ENCODE assay signal across 1 cellular context in genomic region chr16:8797364-8798173, GRCh38.
TF ChIP-seq lines count a peak whose summit lies in the region.

TSS of gene PMM2 (plus strand) at chr16:8797839. CDS start at chr16:8797883, 44 bp downstream.
TSS of gene TMEM186 (minus strand) at chr16:8797639. CDS start at chr16:8797614, 25 bp downstream.

TF ChIP-seq in K562, 482 proteins besides CTCF, POLR2A, EP300 and RAD21 (continued from another document and continues in another):
- TF ChIP-seq ZNF398 (CRISPR knock-in tag; IDR thresholded peaks at IDR 0.05) (no peak), HNRNPL (IDR thresholded peaks at IDR 0.05; ENCODE audit: low read depth, low read length) (no peak), ZNF146 (CRISPR knock-in tag; IDR thresholded peaks at IDR 0.05; ENCODE audit: unreplicated experiment) (no peak), POLR3A (IDR thresholded peaks at IDR 0.05; ENCODE audit: borderline replicate concordance, extremely low read depth, insufficient read depth, insufficient read length) (no peak), THAP12 (CRISPR knock-in tag; IDR thresholded peaks at IDR 0.05) (no peak), ATF7 (IDR thresholded peaks at IDR 0.05) (peak; percentile 76), POLR2AphosphoS5 (IDR thresholded peaks at IDR 0.05; ENCODE audit: control insufficient read depth, insufficient read depth, low read depth, low read length) (peak; percentile 46), NELFE (IDR thresholded peaks at IDR 0.05; ENCODE audit: insufficient read depth, insufficient read length) (no peak), ARID2 (IDR thresholded peaks at IDR 0.05) (no peak), POLR2AphosphoS2 (IDR thresholded peaks at IDR 0.05; ENCODE audit: low read length) (no peak), CCNT2 (IDR thresholded peaks at IDR 0.05; ENCODE audit: borderline replicate concordance, extremely low read depth, insufficient read length, low read depth, low read length) (no peak), TSHZ1 (CRISPR knock-in tag; IDR thresholded peaks at IDR 0.05) (no peak), CLOCK (CRISPR knock-in tag; IDR thresholded peaks at IDR 0.05; ENCODE audit: borderline replicate concordance) (no peak), SREBF1 (IDR thresholded peaks at IDR 0.05; ENCODE audit: borderline replicate concordance, low read depth, low read length) (peak; percentile 67; the same call in 1 of the 2 replicates), BCLAF1 (IDR thresholded peaks at IDR 0.05; ENCODE audit: borderline replicate concordance in 1 of 2, control insufficient read depth in 1 of 2, low read depth in 2 of 2, low read length in 1 of 2) (no peak), MITF (IDR thresholded peaks at IDR 0.05) (0 out of 2 replicates have a peak, but pooled peaks have one; percentile 5), ZBTB11 (CRISPR knock-in tag; IDR thresholded peaks at IDR 0.05) (peak; percentile 43 to 83 (median 45); a peak in 4 of 6 replicates), ZBTB40 (IDR thresholded peaks at IDR 0.05) (peak; percentile 96), ZBTB40 (CRISPR knock-in tag; IDR thresholded peaks at IDR 0.05) (no peak)
